8 cellular contexts compared by ENCODE assay signal in the genomic region with DNA sequence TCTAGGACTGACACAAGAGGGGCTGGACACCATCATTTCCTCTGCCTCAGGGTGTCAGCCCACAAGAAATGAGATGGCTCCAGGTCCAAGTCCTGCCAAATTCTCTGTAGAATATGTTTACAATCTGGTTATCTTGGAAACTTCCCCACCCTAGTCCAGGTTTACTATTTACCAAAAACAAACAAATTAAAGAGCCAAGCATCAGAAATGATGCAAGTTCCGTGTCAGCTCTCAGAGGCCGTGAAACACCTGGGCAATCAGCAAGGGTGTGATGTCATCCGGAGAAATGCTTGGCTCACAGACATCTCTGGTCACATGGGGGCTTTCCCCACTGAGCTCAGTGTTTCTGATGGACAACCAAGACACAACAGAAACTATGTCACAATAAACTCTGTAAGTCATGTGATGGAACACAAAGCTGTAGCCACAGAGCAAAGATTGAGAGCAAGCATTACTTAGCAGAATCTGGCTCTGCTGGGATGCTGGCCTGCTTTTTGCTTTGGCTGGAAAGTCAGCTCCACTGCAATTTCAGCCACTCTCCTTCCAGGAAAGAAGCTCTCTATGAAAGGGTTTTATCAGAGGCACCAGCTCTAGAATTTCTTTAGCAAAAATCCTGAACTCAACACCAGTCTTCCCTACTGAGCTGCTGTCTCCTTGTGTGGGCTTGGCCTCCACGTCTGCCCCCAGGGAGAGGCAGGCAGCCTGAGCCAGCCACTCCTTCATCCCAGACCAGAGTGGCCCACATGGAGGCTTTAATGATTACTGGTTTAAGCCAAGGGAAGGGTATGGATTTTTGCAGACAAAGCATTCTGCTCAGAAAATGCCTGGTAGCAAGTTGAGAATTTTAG. TPM values are rescaled to one million over a fixed set of nuclear protein-coding genes. Genes with fewer than 3 reads are reported as not detected.
DNase-seq lines count a peak whose midpoint lies in the region; ATAC-seq and TF ChIP-seq lines count a peak whose summit lies in the region.

No MANE protein-coding gene starts in this region.

- TF ChIP-seq CTCF in C4-2B (conservative IDR thresholded peaks at IDR 0.05) (no peak), glutamatergic neuron (IDR thresholded peaks at IDR 0.05; ENCODE audit: partially characterized antibody, unreplicated experiment) (no peak)

- peak overlapping the region; percentile 70 for H3K27ac ChIP-seq in C4-2B

- H3K36me3 Mint-ChIP-seq in glutamatergic neuron (ENCODE audit: unreplicated experiment): no peaks in the 10 kb centered on the region

- ATAC-seq in GM18520 (IDR thresholded peaks at IDR 0.05; ENCODE audit: unreplicated experiment) (peak; percentile 74), HG03095 (IDR thresholded peaks at IDR 0.05; ENCODE audit: unreplicated experiment) (peak; percentile 80)

- no peak overlapping the region for H3K4me3 Mint-ChIP-seq in glutamatergic neuron (ENCODE audit: unreplicated experiment)

- H3K27ac Mint-ChIP-seq in glutamatergic neuron (ENCODE audit: unreplicated experiment): no peak overlapping the region

- DNase-seq in SIG-M5 (lab: John Stamatoyannopoulos, UW): peak; percentile 19
- peak; percentile 93 for DNase-seq in fibroblast of gingiva (ENCODE audit: low read depth)
- peak; percentile 88 for DNase-seq in pons (ENCODE audit: low spot score)
- DNase-seq in glutamatergic neuron: no peak
- no peak for DNase-seq in cerebellar nuclear complex (lab: John Stamatoyannopoulos, UW)

- H3K4me1 Mint-ChIP-seq in glutamatergic neuron (ENCODE audit: low read depth, unreplicated experiment): peaks cover 2% of the 10 kb centered on the region

- H3K27me3 Mint-ChIP-seq in glutamatergic neuron (ENCODE audit: unreplicated experiment): peaks cover 4% of the 10 kb centered on the region

- no peaks in the 10 kb centered on the region for H3K9me3 Mint-ChIP-seq in glutamatergic neuron (ENCODE audit: unreplicated experiment)

RNA-seq across cellular contexts. Expression of a gene that starts 55.9 kb away (rescaled TPM):
- total RNA-seq in glutamatergic neuron (ENCODE audit: unreplicated experiment): 5.2 TPM

Comparison
In these comparisons a context has a peak if more than half of its experiments do, and no peak if none do; other contexts are left out.
1. DNase-seq: peak in SIG-M5 (single experiment), fibroblast of gingiva (single experiment) and pons (single experiment); none in glutamatergic neuron (single experiment) and cerebellar nuclear complex (0 of 2).